ENCODE assay signal across 16 cellular contexts in genomic region chr7:17186745-17187144, GRCh38.
"Had no signal": no experiment of that assay in that cellular context is flagged by ENCODE, and none has a peak within 500 bp of the region (broad histone marks: within the 10 kb centered on the region; RNA-seq: fewer than 3 reads in every experiment).

No MANE protein-coding gene starts in this region.

- H3K9me3 ChIP-seq: colonic mucosa, gastrocnemius medialis, pancreas, tibial artery had no signal

- H3K27ac Mint-ChIP-seq: mesothelial cell of epicardium had no signal

- H3K27ac ChIP-seq: colonic mucosa, gastrocnemius medialis, pancreas, tibial artery had no signal

- H3K4me3 Mint-ChIP-seq: mesothelial cell of epicardium, neural crest cell had no signal

- H3K4me3 ChIP-seq: colonic mucosa, gastrocnemius medialis, pancreas, tibial artery had no signal

- H3K36me3 Mint-ChIP-seq: mesothelial cell of epicardium had no signal

- H3K9me3 Mint-ChIP-seq: mesothelial cell of epicardium had no signal

- H3K36me3 ChIP-seq: colonic mucosa, gastrocnemius medialis, pancreas, tibial artery had no signal

- FAIRE-seq: keratinocyte, pancreas had no signal

- DNase-seq: activated CD4-positive, alpha-beta T cell treated with anti-CD3 and anti-CD28 coated beads for 1 hour; activated CD4-positive, alpha-beta T cell treated with anti-CD3 and anti-CD28 coated beads, Interleukin-2, amount 50 U/mL, for 48 hours; activated T-cell treated with anti-CD3 and anti-CD28 coated beads, Interleukin-2, amount 50 U/mL, for 48 hours; caudate nucleus; colonic mucosa; effector CD8-positive, alpha-beta T cell; gastrocnemius medialis; left ventricle myocardium superior; pancreas; stimulated activated CD4-positive, alpha-beta T cell treated with anti-CD3 and anti-CD28 coated beads, Interleukin-15, amount 100 ng/mL, for 24 hours; stimulated activated CD4-positive, alpha-beta T cell treated with anti-CD3 and anti-CD28 coated beads, Interleukin-4, amount 100 ng/mL, for 24 hours; SW 1271; tibial artery had no signal

- ATAC-seq: gastrocnemius medialis, pancreas had no signal

- H3K4me1 ChIP-seq: colonic mucosa, gastrocnemius medialis had no signal

- H3K27me3 ChIP-seq: colonic mucosa, gastrocnemius medialis, pancreas, tibial artery had no signal

- H3K4me1 Mint-ChIP-seq: neural crest cell had no signal
